In the genomic region with DNA sequence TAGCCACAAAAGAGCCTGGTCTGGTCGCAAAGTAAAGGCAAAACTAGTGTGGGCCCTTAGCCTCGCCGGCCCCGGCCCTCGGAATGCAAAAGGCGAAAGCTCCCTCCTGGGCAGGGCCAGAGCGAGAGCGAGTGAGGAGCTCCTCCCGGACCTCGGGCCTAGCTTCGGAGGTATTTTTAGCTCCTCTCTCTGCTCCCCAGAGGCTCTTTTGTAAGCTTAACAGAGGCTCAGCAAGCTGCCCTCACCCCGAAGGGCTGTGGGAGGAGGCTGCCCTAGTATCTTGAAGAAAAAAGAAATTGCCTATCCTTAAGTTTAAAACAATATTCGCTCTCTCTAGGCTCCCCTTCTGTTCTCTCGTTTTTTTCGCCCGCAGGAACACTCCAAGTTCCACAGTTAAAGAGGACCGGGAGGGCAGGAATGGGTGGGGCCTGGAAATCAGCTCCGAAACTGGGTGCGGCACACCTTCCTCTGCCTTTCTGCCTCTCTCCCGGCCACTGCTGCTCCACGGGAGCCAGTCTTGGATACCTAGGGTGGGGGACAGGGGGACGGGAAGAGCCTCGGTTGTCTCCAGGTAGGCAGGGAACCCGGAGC, we compare ENCODE assay signal across 15 cellular contexts. TPM values are rescaled to one million over a fixed set of nuclear protein-coding genes. Genes with fewer than 3 reads are reported as not detected.
A peak's percentile ranks its signal among the peaks of the same experiment; 100 is the strongest.
DNase-seq lines count a peak whose midpoint lies in the region; ATAC-seq and TF ChIP-seq lines count a peak whose summit lies in the region.
"Had no signal": no experiment of that assay in that cellular context is flagged by ENCODE, and none has a peak within 500 bp of the region (broad histone marks: within the 10 kb centered on the region; RNA-seq: fewer than 3 reads in every experiment).

No MANE protein-coding gene starts in this region.

- no peaks in the 10 kb centered on the region for H3K9me3 ChIP-seq in mucosa of descending colon
- H3K9me3 ChIP-seq in aorta (ENCODE audit: control insufficient read depth, low read length) = no peaks in the 10 kb centered on the region

- ATAC-seq in Right ventricle myocardium inferior (peak; percentile 35), mucosa of descending colon (peak; percentile 58), aorta (ENCODE audit: low FRiP score) (no peak), GM21390 (IDR thresholded peaks at IDR 0.05; ENCODE audit: unreplicated experiment) (no peak), GM19324 (IDR thresholded peaks at IDR 0.05; ENCODE audit: low FRiP score, unreplicated experiment) (no peak)
- ATAC-seq: activated T-cell treated with anti-CD3 and anti-CD28 coated beads, Interleukin-2, amount 50 U/mL, for 4 hours; effector memory CD8-positive, alpha-beta T cell had no signal

- H3K4me3 ChIP-seq in mucosa of descending colon (no peak overlapping the region), aorta (ENCODE audit: low read length in 2 of 2) (peak overlapping the region in 1 of 2 donors; percentile 13)

- H3K27ac ChIP-seq in aorta (ENCODE audit: low read depth in 1 of 2, low read length in 2 of 2) = peak overlapping the region; percentile 38 to 76
- H3K27ac ChIP-seq: 22Rv1 had no signal

- no peak overlapping the region for H3K27ac Mint-ChIP-seq in activated CD4-positive, alpha-beta T cell treated with anti-CD3 and anti-CD28 coated beads, Interleukin-2, amount 10 ng/mL, durations not matched to agents 7 days and 5 days
- H3K27ac Mint-ChIP-seq: activated B cell treated with CpG ODN at 0.5 μM for 24 hours; effector memory CD8-positive, alpha-beta T cell had no signal

- H3K4me1 ChIP-seq in mucosa of descending colon (ENCODE audit: low read depth) (peaks cover 20% of the 10 kb centered on the region), aorta (ENCODE audit: control insufficient read depth in 1 of 2, insufficient read depth in 2 of 2, low read length in 2 of 2) (no peaks in the 10 kb centered on the region)

- WGBS in aorta, 2 donors = 9 to 10% methylated on average over 23 to 24 of the region's 24 CpGs

- peak overlapping the region; percentile 2 for H3K4me3 Mint-ChIP-seq in activated CD4-positive, alpha-beta T cell treated with anti-CD3 and anti-CD28 coated beads, Interleukin-2, amount 10 ng/mL, durations not matched to agents 7 days and 5 days
- H3K4me3 Mint-ChIP-seq: activated B cell treated with CpG ODN at 0.5 μM for 24 hours; activated T-cell treated with anti-CD3 and anti-CD28 coated beads, Interleukin-2, amount 50 U/mL, for 4 hours; effector memory CD8-positive, alpha-beta T cell had no signal

- no peak for TF ChIP-seq CTCF in mucosa of descending colon (IDR thresholded peaks at IDR 0.05)

- intact Hi-C loops in Right ventricle myocardium inferior (cut with DNase I) = loop anchor here (10.0 kb wide), 1 partner anchor 697 kb away; no protein-coding TSS in a partner anchor
- intact Hi-C loops in mucosa of descending colon (cut with DNase I, micrococcal nuclease) = no loop called here
- intact Hi-C loops in aorta (cut with DNase I) = no loop called here

- DNase-seq in activated CD4-positive, alpha-beta T cell treated with anti-CD3 and anti-CD28 coated beads, Interleukin-2, amount 10 ng/mL, durations not matched to agents 7 days and 5 days = no peak
- no peak for DNase-seq in activated CD4-positive, alpha-beta T cell treated with anti-CD3 and anti-CD28 coated beads for 4 hours
- peak; percentile 69 for DNase-seq in Right ventricle myocardium inferior (ENCODE audit: missing footprints)
- peak in 2 of 3 donors; percentile 46 to 57 for DNase-seq in mucosa of descending colon
- peak; percentile 66 to 72 for DNase-seq in aorta
- no peak for DNase-seq in NCI-H2196 treated with DMSO at 0.1 percent for 48 hours (lab: John Stamatoyannopoulos, UW; ENCODE audit: unreplicated experiment)
- DNase-seq: activated B cell treated with CpG ODN at 0.5 μM for 24 hours; activated T-cell treated with anti-CD3 and anti-CD28 coated beads, Interleukin-2, amount 50 U/mL, for 4 hours; effector memory CD8-positive, alpha-beta T cell; hypothalamus; Kasumi-1; NCI-H2081 treated with DMSO at 0.1 percent for 48 hours had no signal

- H3K4me1 Mint-ChIP-seq in activated CD4-positive, alpha-beta T cell treated with anti-CD3 and anti-CD28 coated beads, Interleukin-2, amount 10 ng/mL, durations not matched to agents 7 days and 5 days = peaks cover 13% of the 10 kb centered on the region

- H3K9me3 Mint-ChIP-seq in activated CD4-positive, alpha-beta T cell treated with anti-CD3 and anti-CD28 coated beads, Interleukin-2, amount 10 ng/mL, durations not matched to agents 7 days and 5 days = peaks cover 5% of the 10 kb centered on the region
- H3K9me3 Mint-ChIP-seq: activated T-cell treated with anti-CD3 and anti-CD28 coated beads, Interleukin-2, amount 50 U/mL, for 4 hours; effector memory CD8-positive, alpha-beta T cell had no signal

- peaks cover 13% of the 10 kb centered on the region for H3K36me3 Mint-ChIP-seq in activated CD4-positive, alpha-beta T cell treated with anti-CD3 and anti-CD28 coated beads, Interleukin-2, amount 10 ng/mL, durations not matched to agents 7 days and 5 days (ENCODE audit: low read depth)

- no peaks in the 10 kb centered on the region for H3K36me3 ChIP-seq in mucosa of descending colon (ENCODE audit: low read depth)
- no peaks in the 10 kb centered on the region for H3K36me3 ChIP-seq in aorta (ENCODE audit: control insufficient read depth in 1 of 2, insufficient read depth in 2 of 2, low read length in 1 of 2)

- POLR2A ChIA-PET in activated CD4-positive, alpha-beta T cell treated with anti-CD3 and anti-CD28 coated beads, Interleukin-2, amount 10 ng/mL, durations not matched to agents 7 days and 5 days (lab: Charles Lee) = no interaction called here

- peaks cover 96% of the 10 kb centered on the region for H3K27me3 Mint-ChIP-seq in activated CD4-positive, alpha-beta T cell treated with anti-CD3 and anti-CD28 coated beads, Interleukin-2, amount 10 ng/mL, durations not matched to agents 7 days and 5 days

- no peaks in the 10 kb centered on the region for H3K27me3 ChIP-seq in aorta (ENCODE audit: control insufficient read depth in 1 of 2, insufficient read depth in 2 of 2, low read length in 1 of 2)

- CTCF ChIA-PET in activated CD4-positive, alpha-beta T cell treated with anti-CD3 and anti-CD28 coated beads, Interleukin-2, amount 10 ng/mL, durations not matched to agents 7 days and 5 days (lab: Charles Lee) = interaction anchor here (1.2 to 1.6 kb wide), 3 partner anchors 12 to 18 kb away, joined by 3 to 4 read pairs (median 3); a partner anchor contains a TSS

RNA-seq across cellular contexts. Expression of a gene that starts 12.2 kb away (rescaled TPM):
- not detected for total RNA-seq in activated CD4-positive, alpha-beta T cell treated with anti-CD3 and anti-CD28 coated beads, Interleukin-2, amount 10 ng/mL, durations not matched to agents 7 days and 5 days
- total RNA-seq in Right ventricle myocardium inferior (151 TPM), mucosa of descending colon (100 to 1,000 TPM in 1 of 3 donors, 10 to 100 TPM in 1, 1 to 10 TPM in 1; 3.3 to 175 (median 11.8) TPM), aorta (10 to 100 TPM in 1 of 2 donors, 1 to 10 TPM in 1; 5.2 to 19.5 TPM)
- polyA plus RNA-seq in aorta = 10 to 100 TPM; 17.0 to 36.7 TPM
- total RNA-seq: activated B cell treated with CpG ODN at 0.5 μM for 24 hours; activated T-cell treated with anti-CD3 and anti-CD28 coated beads, Interleukin-2, amount 50 U/mL, for 4 hours had no signal

Comparison
In these comparisons a context has a peak if more than half of its experiments do, and no peak if none do; other contexts are left out.
1. DNase-seq: peak in Right ventricle myocardium inferior (single experiment), mucosa of descending colon (2 of 3) and aorta (2 of 2); none in activated CD4-positive, alpha-beta T cell treated with anti-CD3 and anti-CD28 coated beads, Interleukin-2, amount 10 ng/mL, durations not matched to agents 7 days and 5 days (single experiment), activated CD4-positive, alpha-beta T cell treated with anti-CD3 and anti-CD28 coated beads for 4 hours (0 of 2) and NCI-H2196 treated with DMSO at 0.1 percent for 48 hours (single experiment).
2. ATAC-seq: peak in Right ventricle myocardium inferior (single experiment) and mucosa of descending colon (single experiment); none in aorta (single experiment), GM21390 (single experiment) and GM19324 (single experiment).
3. RNA of a gene that starts 12.2 kb away (total RNA-seq): 151 TPM in Right ventricle myocardium inferior (single experiment), 5.2 to 19.5 TPM in aorta and 3.3 to 175 TPM in mucosa of descending colon; not detected in activated CD4-positive, alpha-beta T cell treated with anti-CD3 and anti-CD28 coated beads, Interleukin-2, amount 10 ng/mL, durations not matched to agents 7 days and 5 days; every median in the first group is over 4 times any median in the second.